ENCODE assay signal across 9 cellular contexts in the genomic region with DNA sequence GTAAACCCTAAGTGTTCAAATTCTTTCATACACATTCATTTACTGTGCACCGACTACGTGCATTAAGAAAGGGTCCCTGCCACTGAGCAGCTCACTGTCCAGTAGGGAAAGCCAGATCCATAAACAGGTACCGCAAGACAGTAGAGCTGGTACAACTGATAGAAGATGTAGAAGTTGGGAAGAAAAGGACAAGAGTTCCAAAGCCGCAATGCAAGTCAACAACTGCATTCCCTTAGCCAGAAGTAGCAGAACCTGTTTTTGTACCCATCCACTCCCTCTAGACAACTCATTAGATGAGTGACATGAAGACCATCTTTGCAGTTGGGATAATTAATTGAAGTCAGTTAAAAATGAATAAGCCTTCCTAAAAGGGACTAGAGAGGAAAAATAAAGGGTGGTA. TPM values are rescaled to one million over a fixed set of nuclear protein-coding genes. Genes with fewer than 3 reads are reported as not detected.
DNase-seq lines count a peak whose midpoint lies in the region; ATAC-seq lines count a peak whose summit lies in the region.
"Had no signal": no experiment of that assay in that cellular context is flagged by ENCODE, and none has a peak within 500 bp of the region (broad histone marks: within the 10 kb centered on the region; RNA-seq: fewer than 3 reads in every experiment).

No MANE protein-coding gene starts in this region.

- POLR2A ChIA-PET in CD8-positive, alpha-beta memory T cell (lab: Charles Lee): no interaction called here
- POLR2A ChIA-PET in naive thymus-derived CD4-positive, alpha-beta T cell (lab: Charles Lee): interaction anchor here (1.3 to 5.4 kb wide), 5 partner anchors 28 to 612 kb away, joined by 3 to 56 read pairs (median 5); partner anchors contain the start of genes ASB8 and CCNT1

- ATAC-seq in naive thymus-derived CD4-positive, alpha-beta T cell: no peak
- ATAC-seq in HG03571 (IDR thresholded peaks at IDR 0.05; ENCODE audit: unreplicated experiment): no peak
- ATAC-seq in HG03439 (IDR thresholded peaks at IDR 0.05; ENCODE audit: unreplicated experiment): no peak

- H3K9ac ChIP-seq in HUES64 (ENCODE audit: low read depth, low read length): peak overlapping the region; percentile 98; the same call in 1 of the 2 replicates

- H3K27me3 Mint-ChIP-seq in CD8-positive, alpha-beta memory T cell: no peaks in the 10 kb centered on the region
- H3K27me3 Mint-ChIP-seq in naive thymus-derived CD4-positive, alpha-beta T cell: peaks cover 0 to 3% (median 0%) of the 10 kb centered on the region in 5 donors

- H3K9me3 Mint-ChIP-seq in CD8-positive, alpha-beta memory T cell: no peaks in the 10 kb centered on the region
- peaks cover 0 to 4% (median 0%) of the 10 kb centered on the region in 11 donors for H3K9me3 Mint-ChIP-seq in naive thymus-derived CD4-positive, alpha-beta T cell

- no peaks in the 10 kb centered on the region for H3K9me3 ChIP-seq in CD8-positive, alpha-beta memory T cell (ENCODE audit: low read length)
- H3K9me3 ChIP-seq in HUES64 (ENCODE audit: insufficient read depth, low read depth, low read length): no peaks in the 10 kb centered on the region
- no peaks in the 10 kb centered on the region for H3K9me3 ChIP-seq in naive thymus-derived CD4-positive, alpha-beta T cell (ENCODE audit: control insufficient read depth in 2 of 3, low read length in 3 of 3)

- H3K4me3 ChIP-seq in CD8-positive, alpha-beta memory T cell (ENCODE audit: low read length): peak overlapping the region; percentile 95
- peak overlapping the region; percentile 86 for H3K4me3 ChIP-seq in HUES64 (ENCODE audit: low read length)
- no peak overlapping the region for H3K4me3 ChIP-seq in naive thymus-derived CD4-positive, alpha-beta T cell (ENCODE audit: low read length)

- peak overlapping the region; percentile 94 to 100 (median 99) for H3K27ac Mint-ChIP-seq in CD8-positive, alpha-beta memory T cell
- H3K27ac Mint-ChIP-seq in naive thymus-derived CD4-positive, alpha-beta T cell: peak overlapping the region; percentile 90 to 97 (median 94)

- in situ Hi-C loops in T47D (cut with HindIII; ENCODE audit: low pct_unique_long_range_greater_than_20kb, low sequenced_read_pairs): no loop called here

- H3K4me1 Mint-ChIP-seq in CD8-positive, alpha-beta memory T cell: peaks cover 42 to 63% (median 55%) of the 10 kb centered on the region in 3 donors
- H3K4me1 Mint-ChIP-seq in naive thymus-derived CD4-positive, alpha-beta T cell: peaks cover 27 to 64% (median 54%) of the 10 kb centered on the region in 7 donors

- peaks cover 0 to 19% (median 2%) of the 10 kb centered on the region in 3 donors for H3K36me3 Mint-ChIP-seq in CD8-positive, alpha-beta memory T cell
- H3K36me3 Mint-ChIP-seq in naive thymus-derived CD4-positive, alpha-beta T cell: peaks cover 0 to 3% (median 0%) of the 10 kb centered on the region in 5 donors

- peak overlapping the region; percentile 90 to 98 (median 95) for H3K4me3 Mint-ChIP-seq in CD8-positive, alpha-beta memory T cell
- H3K4me3 Mint-ChIP-seq in naive thymus-derived CD4-positive, alpha-beta T cell: peak overlapping the region; percentile 88 to 96 (median 92)

- peaks cover 25% of the 10 kb centered on the region for H3K4me1 ChIP-seq in CD8-positive, alpha-beta memory T cell (ENCODE audit: insufficient read depth, low read length)
- peaks cover 14% of the 10 kb centered on the region for H3K4me1 ChIP-seq in HUES64 (ENCODE audit: insufficient read depth, low read length)
- peaks cover 17 to 25% of the 10 kb centered on the region in 2 donors for H3K4me1 ChIP-seq in naive thymus-derived CD4-positive, alpha-beta T cell (ENCODE audit: control insufficient read depth in 2 of 2, insufficient read depth in 2 of 2, low read length in 2 of 2)

- WGBS in HUES64: 91% methylated on average over 4 of the region's 4 CpGs

- intact Hi-C loops in naive thymus-derived CD4-positive, alpha-beta T cell (cut with micrococcal nuclease): loop anchor here (2.0 to 10.0 kb wide), 3 partner anchors 60 to 390 kb away; partner anchors contain the start of gene VDR (in 1 of the 2)

- CTCF ChIA-PET in CD8-positive, alpha-beta memory T cell (lab: Charles Lee): interaction anchor here (0.6 kb wide), 1 partner anchor 1980 kb away, joined by 3 read pairs; no protein-coding TSS in a partner anchor
- CTCF ChIA-PET in naive thymus-derived CD4-positive, alpha-beta T cell (lab: Charles Lee): interaction anchor here (0.5 kb wide), 1 partner anchor 907 kb away, joined by 5 read pairs; no protein-coding TSS in a partner anchor

- no peak for DNase-seq in CD8-positive, alpha-beta memory T cell
- DNase-seq in T47D (ENCODE audit: low read depth in 1 of 2, low spot score in 1 of 2) (peak; percentile 61 to 84), SKM-1 treated with dmso at 0.1 percent for 144 hours (lab: John Stamatoyannopoulos, UW; ENCODE audit: unreplicated experiment) (no peak), SKM-1 (lab: John Stamatoyannopoulos, UW; ENCODE audit: unreplicated experiment) (no peak)
- DNase-seq in naive thymus-derived CD4-positive, alpha-beta T cell: no peak
- DNase-seq: left colon had no signal

- H3K36me3 ChIP-seq in CD8-positive, alpha-beta memory T cell (ENCODE audit: insufficient read depth, low read length): no peaks in the 10 kb centered on the region
- peaks cover 3% of the 10 kb centered on the region; the same call in 1 of the 2 replicates for H3K36me3 ChIP-seq in HUES64 (ENCODE audit: insufficient read depth, low read length)
- H3K36me3 ChIP-seq in naive thymus-derived CD4-positive, alpha-beta T cell (ENCODE audit: control insufficient read depth in 2 of 3, insufficient read depth in 3 of 3, low read length in 3 of 3): peaks cover 0 to 11% (median 0%) of the 10 kb centered on the region in 3 experiments

- peak overlapping the region; percentile 95 for H3K27ac ChIP-seq in CD8-positive, alpha-beta memory T cell (ENCODE audit: low read depth, low read length)
- no peak overlapping the region for H3K27ac ChIP-seq in HUES64 (ENCODE audit: low read depth, low read length)
- peak overlapping the region; percentile 93 for H3K27ac ChIP-seq in naive thymus-derived CD4-positive, alpha-beta T cell (ENCODE audit: low read depth, low read length)

- H3K27me3 ChIP-seq in CD8-positive, alpha-beta memory T cell (ENCODE audit: insufficient read depth, low read length, poor library complexity, severe bottlenecking): no peaks in the 10 kb centered on the region
- H3K27me3 ChIP-seq in HUES64 (ENCODE audit: insufficient read depth, low read length): peaks cover 20% of the 10 kb centered on the region; the same call in 1 of the 2 replicates
- no peaks in the 10 kb centered on the region for H3K27me3 ChIP-seq in naive thymus-derived CD4-positive, alpha-beta T cell (ENCODE audit: control insufficient read depth in 2 of 2, insufficient read depth in 2 of 2, low read length in 2 of 2)

RNA-seq across cellular contexts. Expression of gene SENP1, which starts 1.3 kb away (rescaled TPM):
- 10 to 100 TPM; 57.3 to 58.8 TPM for total RNA-seq in CD8-positive, alpha-beta memory T cell
- 13.4 TPM for polyA plus RNA-seq in CD8-positive, alpha-beta memory T cell
- polyA plus RNA-seq in HUES64 (2013, experiment 1 of 2): 24.0 TPM
- polyA plus RNA-seq in HUES64 (2013, experiment 2 of 2): 25.8 TPM
- total RNA-seq in naive thymus-derived CD4-positive, alpha-beta T cell: 10 to 100 TPM; 16.9 to 41.9 (median 31.5) TPM
- polyA plus RNA-seq in naive thymus-derived CD4-positive, alpha-beta T cell: 10 to 100 TPM; 12.0 to 13.7 TPM

RNA-seq across cellular contexts. Expression of gene PFKM, which starts 14.6 kb away (rescaled TPM):
- 10 to 100 TPM; 39.9 to 40.2 TPM for total RNA-seq in CD8-positive, alpha-beta memory T cell
- polyA plus RNA-seq in CD8-positive, alpha-beta memory T cell: 5.4 TPM
- 43.1 TPM for polyA plus RNA-seq in HUES64 (2013, experiment 1 of 2)
- 51.7 TPM for polyA plus RNA-seq in HUES64 (2013, experiment 2 of 2)
- 10 to 100 TPM; 11.7 to 20.3 (median 14.5) TPM for total RNA-seq in naive thymus-derived CD4-positive, alpha-beta T cell
- 1 to 10 TPM; 5.1 to 6.3 TPM for polyA plus RNA-seq in naive thymus-derived CD4-positive, alpha-beta T cell

RNA-seq across cellular contexts. Expression of gene ASB8, which starts 52.8 kb away (rescaled TPM):
- 10 to 100 TPM; 32.5 to 38.1 TPM for total RNA-seq in CD8-positive, alpha-beta memory T cell
- polyA plus RNA-seq in CD8-positive, alpha-beta memory T cell: 81.8 TPM
- 6.5 TPM for polyA plus RNA-seq in HUES64 (2013, experiment 1 of 2)
- 5.9 TPM for polyA plus RNA-seq in HUES64 (2013, experiment 2 of 2)
- 10 to 100 TPM; 42.9 to 75.9 (median 54.9) TPM for total RNA-seq in naive thymus-derived CD4-positive, alpha-beta T cell
- polyA plus RNA-seq in naive thymus-derived CD4-positive, alpha-beta T cell: 10 to 100 TPM; 71.5 to 93.5 TPM

Comparison
In these comparisons a context has a peak if more than half of its experiments do, and no peak if none do; other contexts are left out.
1. DNase-seq: peak in T47D (2 of 2); none in CD8-positive, alpha-beta memory T cell (0 of 5), naive thymus-derived CD4-positive, alpha-beta T cell (0 of 9), SKM-1 treated with dmso at 0.1 percent for 144 hours (single experiment) and SKM-1 (single experiment).